Comparison of ENCODE assay signal across 10 cellular contexts in genomic region chr2:101111917-101112771, GRCh38. TPM values are rescaled to one million over a fixed set of nuclear protein-coding genes. Genes with fewer than 3 reads are reported as not detected.
DNase-seq lines count a peak whose midpoint lies in the region; ATAC-seq, FAIRE-seq and TF ChIP-seq lines count a peak whose summit lies in the region.
"Had no signal": no experiment of that assay in that cellular context is flagged by ENCODE, and none has a peak within 500 bp of the region (broad histone marks: within the 10 kb centered on the region; RNA-seq: fewer than 3 reads in every experiment).

No MANE protein-coding gene starts in this region.

- H3K4me3 ChIP-seq in choroid plexus epithelial cell (ENCODE audit: low read depth, low read length) (no peak overlapping the region), right lobe of liver (no peak overlapping the region), tibial artery (no peak overlapping the region)
- H3K4me3 ChIP-seq: adrenal gland had no signal

- no peaks in the 10 kb centered on the region for H3K27me3 ChIP-seq in right lobe of liver
- no peaks in the 10 kb centered on the region for H3K27me3 ChIP-seq in tibial artery
- H3K27me3 ChIP-seq: adrenal gland had no signal

- H3K27ac ChIP-seq in right lobe of liver, result peak overlapping the region; percentile 1 to 9 (median 5)
- peak overlapping the region; percentile 5 to 21 for H3K27ac ChIP-seq in tibial artery

- TF ChIP-seq POLR2A in right lobe of liver (IDR thresholded peaks at IDR 0.05) (no peak), GM12892 (IDR thresholded peaks at IDR 0.05; ENCODE audit: low read depth, low read length) (no peak)

- no peak for FAIRE-seq in GM12892 (lab: Jason Lieb, UNC)

- intact Hi-C loops in right lobe of liver (cut with DNase I), result no loop called here
- intact Hi-C loops in tibial artery (cut with DNase I; ENCODE audit: low total_unique reads), result no loop called here
- intact Hi-C loops in posterior vena cava (cut with DNase I), result no loop called here

- 70% methylated on average over 8 of the region's 10 CpGs for WGBS in right lobe of liver (ENCODE audit: insufficient coverage, low coverage, low lambda C conversion rate, missing lambda C conversion rate)

- ATAC-seq in right lobe of liver (peak in 1 of 4 donors; percentile 9), GM18907 (IDR thresholded peaks at IDR 0.05; ENCODE audit: unreplicated experiment) (no peak), GM19455 (IDR thresholded peaks at IDR 0.05; ENCODE audit: unreplicated experiment) (no peak)

- no peaks in the 10 kb centered on the region for H3K9me3 ChIP-seq in right lobe of liver
- no peaks in the 10 kb centered on the region for H3K9me3 ChIP-seq in tibial artery
- H3K9me3 ChIP-seq: adrenal gland had no signal

- peaks cover 0 to 81% (median 40%) of the 10 kb centered on the region in 4 donors for H3K4me1 ChIP-seq in right lobe of liver
- peaks cover 0 to 67% (median 40%) of the 10 kb centered on the region in 4 donors for H3K4me1 ChIP-seq in tibial artery

- DNase-seq in LHCN-M2 (ENCODE audit: low read depth) (peak; percentile 88), choroid plexus epithelial cell (ENCODE audit: low read depth) (peak; percentile 97), right lobe of liver (no peak), tibial artery (no peak), posterior vena cava (ENCODE audit: low spot score) (no peak), GM12892 (ENCODE audit: insufficient read length) (no peak)
- DNase-seq: foreskin melanocyte had no signal

- H3K36me3 ChIP-seq in right lobe of liver (no peaks in the 10 kb centered on the region), tibial artery (no peaks in the 10 kb centered on the region)
- H3K36me3 ChIP-seq: adrenal gland had no signal

- no peak for TF ChIP-seq CTCF in choroid plexus epithelial cell (conservative IDR thresholded peaks at IDR 0.05; ENCODE audit: low read depth, low read length)
- no peak for TF ChIP-seq CTCF in right lobe of liver (IDR thresholded peaks at IDR 0.05)
- no peak for TF ChIP-seq CTCF in tibial artery (IDR thresholded peaks at IDR 0.05)

RNA-seq across cellular contexts. Expression of gene TBC1D8, which starts 39.0 kb away (rescaled TPM):
- total RNA-seq in LHCN-M2 (2014; rRNA removed) (7.1 and 11.5 TPM in 2 replicates), right lobe of liver (10 to 100 TPM; 17.3 to 31.2 (median 21.5) TPM), posterior vena cava (10 to 100 TPM; 13.5 to 13.9 TPM)
- 1.8 TPM for polyA plus RNA-seq in LHCN-M2 (2012)
- 9.5 TPM for polyA plus RNA-seq in GM12892 (2012; ENCODE audit: missing spikeins)

Comparison
In these comparisons a context has a peak if more than half of its experiments do, and no peak if none do; other contexts are left out.
1. DNase-seq: peak in LHCN-M2 (single experiment) and choroid plexus epithelial cell (single experiment); none in right lobe of liver (0 of 3), tibial artery (0 of 2), posterior vena cava (single experiment) and GM12892 (single experiment).